ENCODE assay signal across 15 cellular contexts in genomic region chr6:40674170-40674569, GRCh38.
A peak's percentile ranks its signal among the peaks of the same experiment; 100 is the strongest.
DNase-seq lines count a peak whose midpoint lies in the region; ATAC-seq and TF ChIP-seq lines count a peak whose summit lies in the region.
"Had no signal": no experiment of that assay in that cellular context is flagged by ENCODE, and none has a peak within 500 bp of the region (broad histone marks: within the 10 kb centered on the region; RNA-seq: fewer than 3 reads in every experiment).

No MANE protein-coding gene starts in this region.

- POLR2A ChIA-PET in SK-N-SH (lab: Yijun Ruan, JAX), result no interaction called here

- H3K27me3 ChIP-seq in SK-N-SH (ENCODE audit: insufficient read depth), result no peaks in the 10 kb centered on the region
- H3K27me3 ChIP-seq: BLaER1 treated with 17β-estradiol and CSF1 and Interleukin-3, amounts not matched to agents 10 nM and 100 nM; SJCRH30 had no signal

- no peaks in the 10 kb centered on the region for H3K79me2 ChIP-seq in SK-N-SH (ENCODE audit: insufficient read depth)

- CTCF ChIA-PET in SK-N-SH (lab: Yijun Ruan, JAX), result interaction anchor here (0.8 kb wide), 1 partner anchor 10 kb away, joined by 3 read pairs; no protein-coding TSS in a partner anchor

- H3K9ac ChIP-seq in SK-N-SH, result no peak overlapping the region
- H3K9ac ChIP-seq: BLaER1 treated with 17β-estradiol and CSF1 and Interleukin-3, amounts not matched to agents 10 nM and 100 nM had no signal

- no peak overlapping the region for H3K4me3 ChIP-seq in SK-N-SH (ENCODE audit: low read depth in 2 of 2, low read length in 1 of 2)
- H3K4me3 ChIP-seq: BLaER1 treated with 17β-estradiol and CSF1 and Interleukin-3, amounts not matched to agents 10 nM and 100 nM; HAP-1; SJCRH30 had no signal

- DNase-seq in DMS 273 (lab: John Stamatoyannopoulos, UW; ENCODE audit: unreplicated experiment) (peak; percentile 32), DMS 273 treated with DMSO at 0.1 percent for 48 hours (lab: John Stamatoyannopoulos, UW) (no peak), SK-N-SH (peak; percentile 25), RPMI8226 (peak; percentile 89), 8988T (no peak), foreskin melanocyte (no peak)
- DNase-seq: NCI-H1694, NCI-H2171 treated with DMSO at 0.1 percent for 48 hours, NCI-H526 treated with DMSO at 0.1 percent for 48 hours had no signal

- H3K4me1 ChIP-seq in SK-N-SH (ENCODE audit: control insufficient read depth in 1 of 2, insufficient read depth in 2 of 2, low read depth in 1 of 2, low read length in 1 of 2), result peaks cover 0 to 16% of the 10 kb centered on the region in 2 experiments; a peak in 1 of 4 replicates
- H3K4me1 ChIP-seq: HAP-1, SJCRH30 had no signal

- no peaks in the 10 kb centered on the region for H3K9me3 ChIP-seq in SK-N-SH
- H3K9me3 ChIP-seq: HAP-1, SJCRH30 had no signal

- 59% methylated on average over 8 of the region's 8 CpGs for WGBS in SK-N-SH (ENCODE audit: low lambda C conversion rate)

- no peak overlapping the region for H3K4me2 ChIP-seq in SK-N-SH
- H3K4me2 ChIP-seq: BLaER1 treated with 17β-estradiol and CSF1 and Interleukin-3, amounts not matched to agents 10 nM and 100 nM had no signal

- no peaks in the 10 kb centered on the region for H3K36me3 ChIP-seq in SK-N-SH (replicated peaks in 1 of 2; ENCODE audit: control insufficient read depth in 1 of 2, insufficient read depth in 2 of 2, low read length in 1 of 2)
- H3K36me3 ChIP-seq: BLaER1 treated with 17β-estradiol and CSF1 and Interleukin-3, amounts not matched to agents 10 nM and 100 nM; HAP-1; SJCRH30 had no signal

- no peaks in the 10 kb centered on the region for H3F3A ChIP-seq in SK-N-SH (replicated peaks; ENCODE audit: insufficient read depth)

- no peak for TF ChIP-seq EP300 in SK-N-SH (IDR thresholded peaks at IDR 0.05; ENCODE audit: borderline replicate concordance in 1 of 2, low read depth in 1 of 2, low read length in 1 of 2)

- no peak for ATAC-seq in SK-N-SH treated with all-trans-retinoic acid at 6 μM for 48 hours
- ATAC-seq in GM21390 (IDR thresholded peaks at IDR 0.05; ENCODE audit: unreplicated experiment), result no peak

- no peak for TF ChIP-seq RAD21 in SK-N-SH (IDR thresholded peaks at IDR 0.05; ENCODE audit: low read length)

- no peak for TF ChIP-seq CTCF in SK-N-SH (IDR thresholded peaks at IDR 0.05)

- H3K27ac ChIP-seq in SK-N-SH (ENCODE audit: low read depth in 2 of 2, low read length in 1 of 2), result no peak overlapping the region
- H3K27ac ChIP-seq: 22Rv1; BLaER1 treated with 17β-estradiol and CSF1 and Interleukin-3, amounts not matched to agents 10 nM and 100 nM; SJCRH30 had no signal

- H4K20me1 ChIP-seq in SK-N-SH (ENCODE audit: insufficient read depth), result no peaks in the 10 kb centered on the region
- H4K20me1 ChIP-seq: BLaER1 treated with 17β-estradiol and CSF1 and Interleukin-3, amounts not matched to agents 10 nM and 100 nM had no signal

- no peaks in the 10 kb centered on the region for H3K9me2 ChIP-seq in SK-N-SH

- H2AFZ ChIP-seq in SK-N-SH (ENCODE audit: low read depth), result no peak overlapping the region

TF ChIP-seq in SK-N-SH, 30 proteins besides CTCF, POLR2A, EP300 and RAD21:
- TF ChIP-seq EZH2phosphoT487 (IDR thresholded peaks at IDR 0.05; ENCODE audit: borderline replicate concordance, low read depth) (no peak), TEAD4 (IDR thresholded peaks at IDR 0.05; ENCODE audit: borderline replicate concordance, insufficient read depth) (no peak), NRF1 (IDR thresholded peaks at IDR 0.05; ENCODE audit: low read depth, low read length) (no peak), YY1 (IDR thresholded peaks at IDR 0.05; ENCODE audit: low read depth) (no peak), GATA2 (CRISPR knock-in tag; IDR thresholded peaks at IDR 0.05) (no peak), SIN3A (IDR thresholded peaks at IDR 0.05; ENCODE audit: borderline replicate concordance, low read depth, low read length) (no peak), ELF1 (IDR thresholded peaks at IDR 0.05) (no peak), MEF2A (IDR thresholded peaks at IDR 0.05; ENCODE audit: borderline replicate concordance, low read depth) (no peak), USF2 (IDR thresholded peaks at IDR 0.05; ENCODE audit: borderline replicate concordance, low read depth, low read length) (no peak), SMC3 (IDR thresholded peaks at IDR 0.05; ENCODE audit: low read depth, low read length) (no peak), FOXJ3 (CRISPR knock-in tag; IDR thresholded peaks at IDR 0.05) (no peak), POLR2AphosphoS5 (IDR thresholded peaks at IDR 0.05; ENCODE audit: low read depth, low read length) (no peak)

TF ChIP-seq in SK-N-SH treated with all-trans-retinoic acid at 6 μM for 48 hours, 23 proteins besides CTCF, POLR2A, EP300 and RAD21:
- TF ChIP-seq PPARA (CRISPR knock-in tag; IDR thresholded peaks at IDR 0.05; ENCODE audit: borderline replicate concordance), result no peak
- TF ChIP-seq ZC3H10 (CRISPR knock-in tag; IDR thresholded peaks at IDR 0.05), result no peak
- TF ChIP-seq CSDC2 (CRISPR knock-in tag; IDR thresholded peaks at IDR 0.05), result no peak
- no peak for TF ChIP-seq ESRRG (CRISPR knock-in tag; IDR thresholded peaks at IDR 0.05)
- no peak for TF ChIP-seq TSHZ2 (CRISPR knock-in tag; IDR thresholded peaks at IDR 0.05)
- no peak for TF ChIP-seq CSRNP3 (CRISPR knock-in tag; IDR thresholded peaks at IDR 0.05)

Comparison
In these comparisons a context has a peak if more than half of its experiments do, and no peak if none do; other contexts are left out.
1. DNase-seq: peak in DMS 273 (single experiment), SK-N-SH (single experiment) and RPMI8226 (single experiment); none in DMS 273 treated with DMSO at 0.1 percent for 48 hours (single experiment), 8988T (single experiment) and foreskin melanocyte (single experiment).